ENCODE assay signal across 1 cellular context in genomic region chr12:55727643-55728184, GRCh38.
TF ChIP-seq lines count a peak whose summit lies in the region.

No MANE protein-coding gene starts in this region.

TF ChIP-seq in HEK293, 187 proteins besides CTCF, POLR2A, EP300 and RAD21 (continued from another document and continues in another):
- 0 out of 2 replicates have a peak, but pooled peaks have one; percentile 61 for TF ChIP-seq SCRT1 (tag by site-specific recombination; IDR thresholded peaks at IDR 0.05; ENCODE audit: borderline replicate concordance)
- no peak for TF ChIP-seq KLF10 (tag by site-specific recombination; IDR thresholded peaks at IDR 0.05)
- TF ChIP-seq ZNF155 (tag by site-specific recombination; IDR thresholded peaks at IDR 0.05), result no peak
- no peak for TF ChIP-seq ZNF138 (tag by site-specific recombination; IDR thresholded peaks at IDR 0.05; ENCODE audit: borderline replicate concordance)
- no peak for TF ChIP-seq ZNF19 (tag by site-specific recombination; IDR thresholded peaks at IDR 0.05; ENCODE audit: low read depth)
- no peak for TF ChIP-seq OVOL3 (tag by site-specific recombination; IDR thresholded peaks at IDR 0.05)
- no peak for TF ChIP-seq KLF1 (tag by site-specific recombination; IDR thresholded peaks at IDR 0.05)
- no peak for TF ChIP-seq ZNF548 (tag by site-specific recombination; IDR thresholded peaks at IDR 0.05)
- no peak for TF ChIP-seq ZNF16 (tag by site-specific recombination; IDR thresholded peaks at IDR 0.05; ENCODE audit: low read depth)
- no peak for TF ChIP-seq SP3 (tag by site-specific recombination; IDR thresholded peaks at IDR 0.05)
- no peak for TF ChIP-seq ZNF639 (tag by site-specific recombination; IDR thresholded peaks at IDR 0.05)
- peak; percentile 55; the same call in 1 of the 2 replicates for TF ChIP-seq ZNF335 (tag by site-specific recombination; conservative IDR thresholded peaks at IDR 0.05)
- TF ChIP-seq EGR2 (tag by site-specific recombination; IDR thresholded peaks at IDR 0.05; ENCODE audit: low read depth), result peak; percentile 30; the same call in 1 of the 2 replicates
- TF ChIP-seq ZNF433 (tag by site-specific recombination; IDR thresholded peaks at IDR 0.05; ENCODE audit: low read depth), result no peak
- no peak for TF ChIP-seq ZNF677 (tag by site-specific recombination; IDR thresholded peaks at IDR 0.05)
- TF ChIP-seq ZNF549 (tag by site-specific recombination; IDR thresholded peaks at IDR 0.05), result no peak
- no peak for TF ChIP-seq ZNF266 (tag by site-specific recombination; IDR thresholded peaks at IDR 0.05; ENCODE audit: low read depth)
- no peak for TF ChIP-seq MEIS1 (CRISPR knock-in tag; IDR thresholded peaks at IDR 0.05; ENCODE audit: borderline replicate concordance)
- no peak for TF ChIP-seq ZNF558 (tag by site-specific recombination; IDR thresholded peaks at IDR 0.05)
- TF ChIP-seq ZNF114 (tag by site-specific recombination; IDR thresholded peaks at IDR 0.05), result no peak
- TF ChIP-seq ZNF398 (tag by site-specific recombination; IDR thresholded peaks at IDR 0.05), result peak; percentile 98
- no peak for TF ChIP-seq ZNF24 (tag by site-specific recombination; IDR thresholded peaks at IDR 0.05)
- TF ChIP-seq ZNF514 (tag by site-specific recombination; IDR thresholded peaks at IDR 0.05), result no peak
- TF ChIP-seq ZBTB7A (tag by site-specific recombination; IDR thresholded peaks at IDR 0.05; ENCODE audit: low read depth), result no peak; the same call in 1 of the 2 replicates
- no peak for TF ChIP-seq ZNF792 (tag by site-specific recombination; IDR thresholded peaks at IDR 0.05)
- no peak for TF ChIP-seq ZNF292 (tag by site-specific recombination; IDR thresholded peaks at IDR 0.05; ENCODE audit: borderline replicate concordance, low read depth)
- TF ChIP-seq ZNF501 (tag by site-specific recombination; IDR thresholded peaks at IDR 0.05), result no peak
- no peak for TF ChIP-seq FEZF1 (tag by site-specific recombination; IDR thresholded peaks at IDR 0.05)
- TF ChIP-seq KLF17 (tag by site-specific recombination; IDR thresholded peaks at IDR 0.05), result no peak
- peak; percentile 19; the same call in 1 of the 2 replicates for TF ChIP-seq ZNF366 (tag by site-specific recombination; conservative IDR thresholded peaks at IDR 0.05)
- no peak for TF ChIP-seq ZNF785 (tag by site-specific recombination; IDR thresholded peaks at IDR 0.05)
- no peak for TF ChIP-seq ZNF621 (tag by site-specific recombination; IDR thresholded peaks at IDR 0.05)
- TF ChIP-seq ZNF629 (tag by site-specific recombination; IDR thresholded peaks at IDR 0.05), result no peak
- TF ChIP-seq ZNF645 (tag by site-specific recombination; IDR thresholded peaks at IDR 0.05), result no peak
- TF ChIP-seq ZNF341 (tag by site-specific recombination; IDR thresholded peaks at IDR 0.05; ENCODE audit: low read depth), result peak; percentile 72
- TF ChIP-seq IKZF3 (tag by site-specific recombination; IDR thresholded peaks at IDR 0.05), result no peak; the same call in 1 of the 2 replicates
- TF ChIP-seq SETDB1 (IDR thresholded peaks at IDR 0.05; ENCODE audit: insufficient read length, low read length), result no peak
- TF ChIP-seq ZBTB1 (tag by site-specific recombination; IDR thresholded peaks at IDR 0.05), result no peak
- no peak for TF ChIP-seq ZSCAN18 (tag by site-specific recombination; IDR thresholded peaks at IDR 0.05)
- TF ChIP-seq ZNF37A (tag by site-specific recombination; IDR thresholded peaks at IDR 0.05), result no peak
- no peak for TF ChIP-seq ZSCAN30 (tag by site-specific recombination; IDR thresholded peaks at IDR 0.05)
- TF ChIP-seq ZNF660 (tag by site-specific recombination; IDR thresholded peaks at IDR 0.05), result no peak
- TF ChIP-seq ZNF596 (tag by site-specific recombination; IDR thresholded peaks at IDR 0.05), result no peak
- TF ChIP-seq OSR2 (tag by site-specific recombination; IDR thresholded peaks at IDR 0.05), result no peak
- TF ChIP-seq BCL6B (tag by site-specific recombination; IDR thresholded peaks at IDR 0.05), result no peak
- TF ChIP-seq PRDM4 (tag by site-specific recombination; IDR thresholded peaks at IDR 0.05), result no peak
- peak; percentile 48; the same call in 1 of the 2 replicates for TF ChIP-seq ZNF600 (tag by site-specific recombination; IDR thresholded peaks at IDR 0.05)
- TF ChIP-seq ZNF391 (tag by site-specific recombination; IDR thresholded peaks at IDR 0.05; ENCODE audit: borderline replicate concordance, low read depth), result no peak
- TF ChIP-seq ZNF148 (tag by site-specific recombination; IDR thresholded peaks at IDR 0.05; ENCODE audit: borderline replicate concordance), result no peak
- no peak for TF ChIP-seq ZNF426 (tag by site-specific recombination; IDR thresholded peaks at IDR 0.05)
- TF ChIP-seq ZNF837 (tag by site-specific recombination; IDR thresholded peaks at IDR 0.05), result no peak
- TF ChIP-seq SP2 (tag by site-specific recombination; IDR thresholded peaks at IDR 0.05), result no peak; the same call in 1 of the 2 replicates
- peak; percentile 73 for TF ChIP-seq SCRT2 (tag by site-specific recombination; IDR thresholded peaks at IDR 0.05)
- no peak for TF ChIP-seq SALL2 (tag by site-specific recombination; IDR thresholded peaks at IDR 0.05; ENCODE audit: borderline replicate concordance)
- TF ChIP-seq TSHZ1 (tag by site-specific recombination; IDR thresholded peaks at IDR 0.05; ENCODE audit: borderline replicate concordance), result no peak
- peak; percentile 77 for TF ChIP-seq PRDM1 (tag by site-specific recombination; IDR thresholded peaks at IDR 0.05)
